22 cellular contexts compared by ENCODE assay signal in genomic region chr9:90946981-90947380, GRCh38.
"Had no signal": no experiment of that assay in that cellular context is flagged by ENCODE, and none has a peak within 500 bp of the region (broad histone marks: within the 10 kb centered on the region; RNA-seq: fewer than 3 reads in every experiment).

No MANE protein-coding gene starts in this region.

- H3K36me3 Mint-ChIP-seq: activated naive CD8-positive, alpha-beta T cell; naive thymus-derived CD4-positive, alpha-beta T cell had no signal

- H3K4me1 Mint-ChIP-seq: activated CD4-positive, alpha-beta T cell treated with anti-CD3 and anti-CD28 coated beads, Interleukin-2, amount 10 ng/mL, durations not matched to agents 7 days and 5 days had no signal

- DNase-seq: activated CD4-positive, alpha-beta T cell treated with anti-CD3 and anti-CD28 coated beads, Interleukin-2, amount 10 ng/mL, durations not matched to agents 7 days and 5 days; activated CD4-positive, CD25-positive, alpha-beta regulatory T cell treated with anti-CD3 and anti-CD28 coated beads, Interleukin-2, amount 50 U/mL, for 72 hours; activated CD8-positive, alpha-beta T cell treated with anti-CD3 and anti-CD28 coated beads for 36 hours; activated naive CD4-positive, alpha-beta T cell; adrenal gland; cerebellar nuclear complex; head of caudate nucleus; lower lobe of right lung; naive thymus-derived CD4-positive, alpha-beta T cell; occipital lobe; posterior cingulate gyrus; small intestine; stimulated activated CD4-positive, alpha-beta T cell treated with anti-CD3 and anti-CD28 coated beads, Interleukin-2, amount 100 ng/mL, for 48 hours; stimulated activated CD8-positive, alpha-beta memory T cell treated with anti-CD3 and anti-CD28 coated beads, Interleukin-4, amount 100 ng/mL, for 48 hours; stimulated activated naive CD4-positive, alpha-beta T cell; upper lobe of right lung; WERI-Rb-1 had no signal

- H3K9me3 ChIP-seq: adrenal gland, gastroesophageal sphincter, lower lobe of right lung, thoracic aorta, upper lobe of right lung had no signal

- H3K4me1 ChIP-seq: adrenal gland, gastroesophageal sphincter, lower lobe of right lung, upper lobe of right lung had no signal

- H3K4me3 Mint-ChIP-seq: activated CD4-positive, alpha-beta T cell treated with anti-CD3 and anti-CD28 coated beads, Interleukin-2, amount 10 ng/mL, durations not matched to agents 7 days and 5 days; activated CD8-positive, alpha-beta T cell treated with anti-CD3 and anti-CD28 coated beads for 36 hours; activated naive CD8-positive, alpha-beta T cell; naive thymus-derived CD4-positive, alpha-beta T cell; neural crest cell had no signal

- H3K36me3 ChIP-seq: adrenal gland, gastroesophageal sphincter, lower lobe of right lung, thoracic aorta, upper lobe of right lung, WERI-Rb-1 had no signal

- H3K27ac ChIP-seq: adrenal gland, coronary artery, gastroesophageal sphincter, lower lobe of right lung, thoracic aorta, upper lobe of right lung, WERI-Rb-1 had no signal

- H3K9me3 Mint-ChIP-seq: activated CD4-positive, alpha-beta T cell treated with anti-CD3 and anti-CD28 coated beads, Interleukin-2, amount 10 ng/mL, durations not matched to agents 7 days and 5 days; activated CD8-positive, alpha-beta T cell treated with anti-CD3 and anti-CD28 coated beads for 36 hours; neural crest cell had no signal

- H3K4me3 ChIP-seq: adrenal gland, coronary artery, gastroesophageal sphincter, lower lobe of right lung, thoracic aorta, upper lobe of right lung had no signal

- H3K27me3 ChIP-seq: adrenal gland, gastroesophageal sphincter had no signal

- H3K27ac Mint-ChIP-seq: activated CD4-positive, alpha-beta T cell treated with anti-CD3 and anti-CD28 coated beads, Interleukin-2, amount 10 ng/mL, durations not matched to agents 7 days and 5 days; activated CD8-positive, alpha-beta T cell treated with anti-CD3 and anti-CD28 coated beads for 36 hours; activated naive CD8-positive, alpha-beta T cell; naive thymus-derived CD4-positive, alpha-beta T cell had no signal
